In the genomic region with DNA sequence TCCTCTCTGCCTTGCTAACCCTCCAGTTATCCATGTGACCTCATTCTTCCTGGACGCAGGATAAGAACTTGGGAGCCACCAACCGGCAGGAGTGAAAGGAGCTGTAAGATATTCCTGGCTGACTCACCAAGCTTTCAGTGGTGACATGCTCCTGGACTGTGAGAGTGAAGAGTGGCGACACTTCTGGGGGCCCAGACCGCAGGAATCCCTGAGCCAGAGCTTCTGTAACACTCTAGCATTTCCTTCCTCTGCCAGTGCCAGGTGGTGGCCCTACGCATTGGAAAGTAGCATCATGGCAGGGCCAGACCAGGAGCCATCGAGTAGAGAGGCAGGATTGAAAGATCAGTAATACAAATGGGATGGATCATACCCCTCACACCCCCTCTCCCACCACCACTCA, we compare ENCODE assay signal across 19 cellular contexts.
A peak's percentile ranks its signal among the peaks of the same experiment; 100 is the strongest.
DNase-seq lines count a peak whose midpoint lies in the region; ATAC-seq lines count a peak whose summit lies in the region.
"Had no signal": no experiment of that assay in that cellular context is flagged by ENCODE, and none has a peak within 500 bp of the region (broad histone marks: within the 10 kb centered on the region; RNA-seq: fewer than 3 reads in every experiment).

No MANE protein-coding gene starts in this region.

- intact Hi-C loops in Right ventricle myocardium inferior (cut with DNase I), result no loop called here
- intact Hi-C loops in left cardiac atrium (cut with DNase I), result no loop called here

- peak; percentile 31 for ATAC-seq in Right ventricle myocardium inferior
- ATAC-seq in left cardiac atrium, result no peak
- ATAC-seq: A549, GM12878 had no signal

- in situ Hi-C loops in ACHN (cut with HindIII; ENCODE audit: low pct_ligation_motif_present, low pct_unique_long_range_greater_than_20kb, low sequenced_read_pairs), result no loop called here

- DNase-seq in Right ventricle myocardium inferior (ENCODE audit: missing footprints) (no peak), left cardiac atrium (no peak), ACHN (peak; percentile 15), glomerular visceral epithelial cell (ENCODE audit: extremely low spot score) (peak; percentile 1), NCI-H1105 (lab: John Stamatoyannopoulos, UW) (no peak)
- DNase-seq: BE2C; C1 segment of cervical spinal cord; CD4-positive, alpha-beta memory T cell; CD4-positive, CD25-positive, alpha-beta regulatory T cell; CD8-positive, alpha-beta memory T cell; COR-L47; DMS 273 treated with DMSO at 0.1 percent for 48 hours; DMS153; DMS79; DND-41; EL; GDM1 had no signal

Comparison
In these comparisons a context has a peak if more than half of its experiments do, and no peak if none do; other contexts are left out.
1. DNase-seq: peak in ACHN (single experiment) and glomerular visceral epithelial cell (single experiment); none in Right ventricle myocardium inferior (single experiment), left cardiac atrium (single experiment) and NCI-H1105 (single experiment).